32 cellular contexts compared by ENCODE assay signal in the genomic region with DNA sequence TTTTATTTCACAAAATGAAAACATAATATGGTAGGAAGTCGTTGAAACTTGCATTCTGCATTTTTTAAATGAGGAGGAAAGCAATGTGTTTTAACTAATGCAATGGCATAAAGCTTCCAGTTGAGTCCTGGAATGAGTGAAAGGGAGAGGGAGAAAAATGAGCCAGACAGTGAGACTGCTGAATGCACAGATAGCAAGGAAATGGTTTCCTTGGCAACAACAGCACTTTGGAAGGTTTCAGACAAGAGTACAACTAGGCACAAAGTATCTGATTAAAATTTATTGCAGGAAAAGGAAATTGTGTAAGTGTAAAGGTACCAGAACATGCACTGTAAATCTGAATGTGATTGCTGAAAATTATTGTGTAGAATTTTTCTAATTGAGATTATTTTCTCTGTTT.
A peak's percentile ranks its signal among the peaks of the same experiment; 100 is the strongest.
DNase-seq lines count a peak whose midpoint lies in the region; ATAC-seq and TF ChIP-seq lines count a peak whose summit lies in the region.
"Had no signal": no experiment of that assay in that cellular context is flagged by ENCODE, and none has a peak within 500 bp of the region (broad histone marks: within the 10 kb centered on the region; RNA-seq: fewer than 3 reads in every experiment).

No MANE protein-coding gene starts in this region.

- POLR2A ChIA-PET in activated CD4-positive, alpha-beta T cell treated with anti-CD3 and anti-CD28 coated beads for 36 hours (lab: Charles Lee) = no interaction called here

- DNase-seq in Kasumi-1 (lab: John Stamatoyannopoulos, UW) (peak; percentile 4 to 28), globus pallidus (ENCODE audit: low spot score) (peak; percentile 2), smooth muscle cell (lab: John Stamatoyannopoulos, UW; ENCODE audit: unreplicated experiment) (no peak), kidney glomerular epithelial cell (lab: John Stamatoyannopoulos, UW) (no peak)
- DNase-seq in activated CD4-positive, alpha-beta T cell treated with anti-CD3 and anti-CD28 coated beads for 36 hours = no peak
- no peak for DNase-seq in stimulated activated CD4-positive, alpha-beta T cell treated with anti-CD3 and anti-CD28 coated beads, Interleukin-15, amount 100 ng/mL, for 24 hours
- DNase-seq: activated CD4-positive, alpha-beta T cell treated with anti-CD3 and anti-CD28 coated beads for 48 hours; activated effector memory CD4-positive, alpha-beta T cell treated with Interleukin-2 at 50 U/mL for 16 hours; aorta; C1 segment of cervical spinal cord; COR-L47; cortex of kidney; DMS79 treated with DMSO at 0.1 percent for 48 hours; effector memory CD8-positive, alpha-beta T cell; erythroblast; GF-D8; GOT3; heart left ventricle; KG1; lower lobe of right lung; mucosa of descending colon; natural killer cell; NCI-H1417 treated with DMSO at 0.1 percent for 48 hours; NCI-H2081 treated with DMSO at 0.1 percent for 48 hours; NCI-H82; SIG-M5; stimulated activated CD4-positive, alpha-beta T cell treated with anti-CD3 and anti-CD28 coated beads, Interleukin-4, amount 100 ng/mL, for 4 hours; T-helper 9 cell; WERI-Rb-1 had no signal

- peak overlapping the region; percentile 22 for H3K27ac ChIP-seq in VCaP
- H3K27ac ChIP-seq in smooth muscle cell (ENCODE audit: low read depth) = no peak overlapping the region
- H3K27ac ChIP-seq: heart left ventricle, lower lobe of right lung, tibial nerve, WERI-Rb-1 had no signal

- H3K79me2 ChIP-seq in smooth muscle cell (ENCODE audit: low read depth) = no peaks in the 10 kb centered on the region

- no peak for ATAC-seq in activated CD4-positive, alpha-beta T cell treated with anti-CD3 and anti-CD28 coated beads for 36 hours
- ATAC-seq: effector memory CD8-positive, alpha-beta T cell; heart left ventricle; lower lobe of right lung; mucosa of descending colon; natural killer cell had no signal

- no peak overlapping the region for H3K9ac ChIP-seq in smooth muscle cell (ENCODE audit: low read depth)

- H3K9me3 Mint-ChIP-seq in activated CD4-positive, alpha-beta T cell treated with anti-CD3 and anti-CD28 coated beads for 36 hours (ENCODE audit: low read depth) = no peaks in the 10 kb centered on the region

- H3K27ac Mint-ChIP-seq in activated CD4-positive, alpha-beta T cell treated with anti-CD3 and anti-CD28 coated beads for 36 hours = no peak overlapping the region
- H3K27ac Mint-ChIP-seq: activated naive CD8-positive, alpha-beta T cell; effector memory CD8-positive, alpha-beta T cell; natural killer cell had no signal

- H3K36me3 Mint-ChIP-seq in activated CD4-positive, alpha-beta T cell treated with anti-CD3 and anti-CD28 coated beads for 36 hours (ENCODE audit: low read depth) = no peaks in the 10 kb centered on the region
- H3K36me3 Mint-ChIP-seq: activated naive CD8-positive, alpha-beta T cell; natural killer cell had no signal

- H4K20me1 ChIP-seq in smooth muscle cell (ENCODE audit: low read depth) = no peaks in the 10 kb centered on the region

- no peaks in the 10 kb centered on the region for H3K4me1 Mint-ChIP-seq in activated CD4-positive, alpha-beta T cell treated with anti-CD3 and anti-CD28 coated beads for 36 hours
- H3K4me1 Mint-ChIP-seq: natural killer cell had no signal

- H3K9me3 ChIP-seq in smooth muscle cell (replicated peaks; ENCODE audit: low read depth) = no peaks in the 10 kb centered on the region
- H3K9me3 ChIP-seq: heart left ventricle, lower lobe of right lung, mucosa of descending colon had no signal

- CTCF ChIA-PET in activated CD4-positive, alpha-beta T cell treated with anti-CD3 and anti-CD28 coated beads for 36 hours (lab: Charles Lee) = no interaction called here

- H3K4me3 ChIP-seq in smooth muscle cell = no peak overlapping the region
- H3K4me3 ChIP-seq: heart left ventricle, lower lobe of right lung, mucosa of descending colon, tibial nerve had no signal

- no peaks in the 10 kb centered on the region for H3K4me1 ChIP-seq in smooth muscle cell (ENCODE audit: low read depth)
- H3K4me1 ChIP-seq: heart left ventricle, lower lobe of right lung, tibial nerve had no signal

- 69% methylated on average over 1 of the region's 1 CpG for WGBS in smooth muscle cell (ENCODE audit: low lambda C conversion rate)

- H3K27me3 Mint-ChIP-seq in activated CD4-positive, alpha-beta T cell treated with anti-CD3 and anti-CD28 coated beads for 36 hours = no peaks in the 10 kb centered on the region
- H3K27me3 Mint-ChIP-seq: activated naive CD8-positive, alpha-beta T cell; effector memory CD8-positive, alpha-beta T cell had no signal

- no peak overlapping the region for H3K4me2 ChIP-seq in smooth muscle cell

- TF ChIP-seq CTCF in VCaP (conservative IDR thresholded peaks at IDR 0.05) (no peak), smooth muscle cell (IDR thresholded peaks at IDR 0.05; ENCODE audit: borderline replicate concordance, insufficient read depth, poor library complexity, severe bottlenecking) (no peak)

- intact Hi-C loops in activated CD4-positive, alpha-beta T cell treated with anti-CD3 and anti-CD28 coated beads for 36 hours (cut with DNase I, micrococcal nuclease) = no loop called here

- peak overlapping the region; percentile 79 for H2AFZ ChIP-seq in smooth muscle cell (ENCODE audit: low read depth)

- H3K36me3 ChIP-seq in smooth muscle cell (ENCODE audit: low read depth) = no peaks in the 10 kb centered on the region
- H3K36me3 ChIP-seq: heart left ventricle, lower lobe of right lung, tibial nerve, WERI-Rb-1 had no signal

- no peaks in the 10 kb centered on the region for H3F3A ChIP-seq in smooth muscle cell (ENCODE audit: low read depth)

- no peaks in the 10 kb centered on the region for H3K27me3 ChIP-seq in smooth muscle cell (ENCODE audit: low read depth)
- H3K27me3 ChIP-seq: heart left ventricle, tibial nerve had no signal

- H3K4me3 Mint-ChIP-seq in activated CD4-positive, alpha-beta T cell treated with anti-CD3 and anti-CD28 coated beads for 36 hours = no peak overlapping the region
- H3K4me3 Mint-ChIP-seq: activated naive CD8-positive, alpha-beta T cell; effector memory CD8-positive, alpha-beta T cell; natural killer cell had no signal

Comparison
In these comparisons a context has a peak if more than half of its experiments do, and no peak if none do; other contexts are left out.
1. DNase-seq: peak in Kasumi-1 (2 of 2) and globus pallidus (single experiment); none in smooth muscle cell (single experiment), kidney glomerular epithelial cell (single experiment), activated CD4-positive, alpha-beta T cell treated with anti-CD3 and anti-CD28 coated beads for 36 hours (single experiment) and stimulated activated CD4-positive, alpha-beta T cell treated with anti-CD3 and anti-CD28 coated beads, Interleukin-15, amount 100 ng/mL, for 24 hours (single experiment).